ENCODE assay signal across 8 cellular contexts in genomic region chr10:43203491-43204393, GRCh38.
A peak's percentile ranks its signal among the peaks of the same experiment; 100 is the strongest.
DNase-seq lines count a peak whose midpoint lies in the region; ATAC-seq and TF ChIP-seq lines count a peak whose summit lies in the region.

No MANE protein-coding gene starts in this region.

- H3K27ac ChIP-seq in PC-3 (ENCODE audit: low read length), result no peak overlapping the region

- H3K27me3 Mint-ChIP-seq in nephron (ENCODE audit: low read depth), result no peaks in the 10 kb centered on the region

- no peaks in the 10 kb centered on the region for H3K36me3 Mint-ChIP-seq in nephron (ENCODE audit: low read depth)

- H3K36me3 ChIP-seq in PC-3 (ENCODE audit: low read depth, low read length), result no peaks in the 10 kb centered on the region

- CTCF ChIA-PET in PC-3 (lab: Charles Lee), result no interaction called here

- no peaks in the 10 kb centered on the region for H3K4me1 ChIP-seq in PC-3 (ENCODE audit: insufficient read depth, low read length)

- intact Hi-C loops in PC-3 (cut with micrococcal nuclease), result no loop called here

- no peaks in the 10 kb centered on the region for H3K79me2 ChIP-seq in PC-3 (ENCODE audit: low read length)

- no peak overlapping the region for H3K9ac ChIP-seq in PC-3 (ENCODE audit: low read length)

- POLR2A ChIA-PET in PC-3 (lab: Charles Lee; ENCODE audit: unreplicated experiment), result no interaction called here

- no peak overlapping the region for H3K4me3 ChIP-seq in PC-3 (ENCODE audit: low read length)

- H3K9me2 ChIP-seq in PC-3 (replicated peaks; ENCODE audit: low read length), result no peaks in the 10 kb centered on the region

- H3K4me3 Mint-ChIP-seq in nephron, result peak overlapping the region in 2 of 3 experiments; percentile 40 to 44

- BruUV-seq in PC-3 (replicated peaks; lab: Mats Ljungman, UMichigan), result no TSS peak

- no peak for TF ChIP-seq CTCF in nephron (IDR thresholded peaks at IDR 0.05; ENCODE audit: unreplicated experiment in 3 of 3)
- no peak for TF ChIP-seq CTCF in PC-3 (conservative IDR thresholded peaks at IDR 0.05; ENCODE audit: low read depth, low read length)

- H4K20me1 ChIP-seq in PC-3 (ENCODE audit: low read length), result no peaks in the 10 kb centered on the region

- no peaks in the 10 kb centered on the region for H3K9me3 ChIP-seq in PC-3 (ENCODE audit: low read length)

- H3F3A ChIP-seq in PC-3 (ENCODE audit: low read length, unreplicated experiment), result no peaks in the 10 kb centered on the region

- ATAC-seq in GM19043 (IDR thresholded peaks at IDR 0.05; ENCODE audit: low read depth, unreplicated experiment) (peak; percentile 45), PC-3 (no peak), HG03108 (IDR thresholded peaks at IDR 0.05; ENCODE audit: unreplicated experiment) (no peak)

- H3K4me2 ChIP-seq in PC-3 (ENCODE audit: low read length), result no peak overlapping the region

- no peaks in the 10 kb centered on the region for H3K27me3 ChIP-seq in PC-3 (ENCODE audit: low read length)

- no peaks in the 10 kb centered on the region for H3K4me1 Mint-ChIP-seq in nephron

- H3K27ac Mint-ChIP-seq in nephron, result no peak overlapping the region

- no peaks in the 10 kb centered on the region for H3K9me3 Mint-ChIP-seq in nephron

- no peak overlapping the region for H2AFZ ChIP-seq in PC-3 (ENCODE audit: low read length)

- DNase-seq in NAMALWA (ENCODE audit: low spot score) (peak; percentile 48), ecto neural progenitor cell (ENCODE audit: low spot score) (peak; percentile 82), SW 1271 (lab: John Stamatoyannopoulos, UW) (no peak), PC-3 (no peak), Ammon's horn (ENCODE audit: low spot score) (no peak)

Comparison
In these comparisons a context has a peak if more than half of its experiments do, and no peak if none do; other contexts are left out.
1. DNase-seq: peak in NAMALWA (single experiment) and ecto neural progenitor cell (single experiment); none in SW 1271 (0 of 2), PC-3 (single experiment) and Ammon's horn (single experiment).